In genomic region chr5:6430418-6431028, GRCh38 we compare ENCODE assay signal across 17 cellular contexts. TPM values are rescaled to one million over a fixed set of nuclear protein-coding genes. Genes with fewer than 3 reads are reported as not detected.
A peak's percentile ranks its signal among the peaks of the same experiment; 100 is the strongest.
DNase-seq lines count a peak whose midpoint lies in the region; ATAC-seq lines count a peak whose summit lies in the region.
"Had no signal": no experiment of that assay in that cellular context is flagged by ENCODE, and none has a peak within 500 bp of the region (broad histone marks: within the 10 kb centered on the region; RNA-seq: fewer than 3 reads in every experiment).

No MANE protein-coding gene starts in this region.

- peak; percentile 94 for ATAC-seq in Right ventricle myocardium superior (ENCODE audit: poor library complexity)
- ATAC-seq in right cardiac atrium = peak; percentile 92 to 93
- ATAC-seq in effector memory CD8-positive, alpha-beta T cell (replicated peaks) = no peak
- ATAC-seq: PC-3 had no signal

- H3K27me3 ChIP-seq in right cardiac atrium (ENCODE audit: control insufficient read depth, insufficient read depth) (no peaks in the 10 kb centered on the region), skeletal muscle tissue (ENCODE audit: control insufficient read depth in 3 of 3, insufficient read depth in 3 of 3, low read length in 3 of 3) (peaks cover 0 to 4% (median 2%) of the 10 kb centered on the region in 3 donors)
- H3K27me3 ChIP-seq: BLaER1 had no signal

- H3K4me1 ChIP-seq in right cardiac atrium (ENCODE audit: control insufficient read depth, insufficient read depth, low read length) = peaks cover 3% of the 10 kb centered on the region
- peaks cover 13 to 18% (median 13%) of the 10 kb centered on the region in 3 donors for H3K4me1 ChIP-seq in skeletal muscle tissue (ENCODE audit: control insufficient read depth in 3 of 3, insufficient read depth in 3 of 3, low read length in 3 of 3)
- H3K4me1 ChIP-seq: BLaER1, SJSA1 had no signal

- intact Hi-C loops in Right ventricle myocardium superior (cut with DNase I) = loop anchor here (10.0 kb wide), 1 partner anchor 136 kb away; no protein-coding TSS in a partner anchor
- intact Hi-C loops in right cardiac atrium (cut with DNase I) = no loop called here

- H3K9me3 Mint-ChIP-seq in effector memory CD8-positive, alpha-beta T cell = no peaks in the 10 kb centered on the region

- no peaks in the 10 kb centered on the region for H3K4me1 Mint-ChIP-seq in effector memory CD8-positive, alpha-beta T cell (ENCODE audit: low read depth in 2 of 2)
- H3K4me1 Mint-ChIP-seq: CD4-positive, alpha-beta memory T cell had no signal

- WGBS in right cardiac atrium = 40% methylated on average over 10 of the region's 10 CpGs

- H3K27ac Mint-ChIP-seq in effector memory CD8-positive, alpha-beta T cell = no peak overlapping the region
- H3K27ac Mint-ChIP-seq: CD4-positive, alpha-beta memory T cell had no signal

- H3K27me3 Mint-ChIP-seq in effector memory CD8-positive, alpha-beta T cell = peaks cover 26 to 84% of the 10 kb centered on the region in 2 donors

- H3K9me3 ChIP-seq in right cardiac atrium (ENCODE audit: control insufficient read depth, low read length) (peaks cover 4% of the 10 kb centered on the region), skeletal muscle tissue (ENCODE audit: control insufficient read depth in 3 of 3, low read length in 3 of 3) (no peaks in the 10 kb centered on the region)
- H3K9me3 ChIP-seq: BLaER1, SJSA1 had no signal

- no peaks in the 10 kb centered on the region for H3K36me3 ChIP-seq in skeletal muscle tissue (ENCODE audit: control insufficient read depth in 3 of 3, insufficient read depth in 3 of 3, low read length in 3 of 3)
- H3K36me3 ChIP-seq: BLaER1, SJSA1 had no signal

- H3K9ac ChIP-seq in skeletal muscle tissue (ENCODE audit: low read depth in 1 of 3, low read length in 3 of 3) = no peak overlapping the region
- H3K9ac ChIP-seq: BLaER1 had no signal

- H3K36me3 Mint-ChIP-seq in effector memory CD8-positive, alpha-beta T cell (ENCODE audit: insufficient read depth) = no peaks in the 10 kb centered on the region
- H3K36me3 Mint-ChIP-seq: CD4-positive, alpha-beta memory T cell had no signal

- DNase-seq in cerebellar cortex (ENCODE audit: low spot score) (peak; percentile 97), Right ventricle myocardium superior (peak; percentile 81), right cardiac atrium (peak; percentile 54 to 76 (median 71)), epidermal melanocyte (ENCODE audit: insufficient read length, low spot score) (no peak), NCI-H187 (lab: John Stamatoyannopoulos, UW) (no peak)
- no peak for DNase-seq in effector memory CD8-positive, alpha-beta T cell
- DNase-seq: CD4-positive, alpha-beta memory T cell; GOT3; KBM-7; NCI-H1105 treated with DMSO at 0.1 percent for 48 hours; NCI-H1694 treated with DMSO at 0.1 percent for 48 hours; NCI-H345; NCI-H526; PC-3 had no signal

- peak overlapping the region; percentile 93 for H3K27ac ChIP-seq in right cardiac atrium (ENCODE audit: low read length)
- peak overlapping the region; percentile 46 for H3K27ac ChIP-seq in skeletal muscle tissue (ENCODE audit: low read depth, low read length)
- H3K27ac ChIP-seq: BLaER1, SJSA1 had no signal

- H3K4me3 Mint-ChIP-seq in effector memory CD8-positive, alpha-beta T cell = no peak overlapping the region
- H3K4me3 Mint-ChIP-seq: CD4-positive, alpha-beta memory T cell had no signal

- H3K4me3 ChIP-seq in right cardiac atrium (ENCODE audit: low read length) (no peak overlapping the region), skeletal muscle tissue (ENCODE audit: low read length in 3 of 3) (peak overlapping the region in 1 of 3 donors; percentile 37)
- H3K4me3 ChIP-seq: BLaER1, SJSA1 had no signal

RNA-seq across cellular contexts. Expression of gene UBE2QL1, which starts 18.1 kb away (rescaled TPM):
- total RNA-seq in Right ventricle myocardium superior (22.8 TPM), right cardiac atrium (10 to 100 TPM in 3 of 4 donors, 1 to 10 TPM in 1; 5.5 to 16.7 (median 14.8) TPM), skeletal muscle tissue (0.52 TPM)
- 9.3 TPM for polyA plus RNA-seq in right cardiac atrium
- total RNA-seq: CD4-positive, alpha-beta memory T cell; SJSA1 had no signal
- polyA plus RNA-seq: CD4-positive, alpha-beta memory T cell had no signal

RNA-seq across cellular contexts. Expression of gene MED10, which starts 52.2 kb away (rescaled TPM):
- total RNA-seq in Right ventricle myocardium superior (30.9 TPM), right cardiac atrium (10 to 100 TPM; 20.0 to 25.1 (median 22.7) TPM), skeletal muscle tissue (6.3 TPM)
- 29.4 TPM for polyA plus RNA-seq in right cardiac atrium

Comparison
In these comparisons a context has a peak if more than half of its experiments do, and no peak if none do; other contexts are left out.
1. DNase-seq: peak in cerebellar cortex (single experiment), Right ventricle myocardium superior (single experiment) and right cardiac atrium (3 of 3); none in effector memory CD8-positive, alpha-beta T cell (0 of 3), epidermal melanocyte (single experiment) and NCI-H187 (0 of 2).